In the genomic region with DNA sequence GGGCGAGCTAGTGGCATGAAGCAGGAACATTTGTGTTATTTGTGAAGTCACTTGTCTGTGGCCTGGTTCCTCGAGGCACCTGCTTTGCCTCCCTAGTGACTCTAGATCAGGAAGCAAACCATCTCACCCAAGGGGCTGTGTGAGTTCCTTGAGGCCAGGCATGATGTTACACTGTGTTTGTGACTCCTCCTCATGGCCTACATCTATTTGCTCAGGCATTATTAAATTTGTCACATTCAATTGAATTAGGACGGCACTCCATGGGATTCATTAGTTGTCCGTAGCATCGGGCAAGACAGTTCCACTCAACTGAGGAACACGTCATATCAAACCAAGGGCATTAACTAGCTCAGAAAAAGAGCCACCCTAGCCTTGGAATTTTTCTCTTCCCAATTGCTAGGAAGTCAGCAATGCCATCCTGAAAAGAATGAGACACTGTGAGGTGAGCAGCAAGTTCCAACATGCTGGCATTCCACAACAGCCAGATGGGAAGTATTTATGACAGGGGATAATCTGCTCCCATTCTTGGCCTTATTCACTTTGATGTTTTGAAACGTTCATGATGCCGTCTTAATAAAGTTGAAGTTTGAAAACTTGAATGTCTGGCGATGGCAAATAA, we compare ENCODE assay signal across 2 cellular contexts.
A peak's percentile ranks its signal among the peaks of the same experiment; 100 is the strongest.
TF ChIP-seq lines count a peak whose summit lies in the region.

No MANE protein-coding gene starts in this region.

TF ChIP-seq in IMR-90, 13 proteins besides CTCF, POLR2A, EP300 and RAD21 (continued from another document):
- TF ChIP-seq CEBPB (IDR thresholded peaks at IDR 0.05; ENCODE audit: low read depth, low read length) (no peak), RCOR1 (IDR thresholded peaks at IDR 0.05; ENCODE audit: insufficient replicate concordance, low read length) (no peak), CHD1 (IDR thresholded peaks at IDR 0.05; ENCODE audit: low read depth, low read length) (no peak), FOS (IDR thresholded peaks at IDR 0.05; ENCODE audit: low read depth, low read length) (no peak), NFE2L2 (IDR thresholded peaks at IDR 0.05; ENCODE audit: low read depth, low read length) (no peak), MAFK (IDR thresholded peaks at IDR 0.05; ENCODE audit: low read depth, low read length) (no peak), MAZ (IDR thresholded peaks at IDR 0.05; ENCODE audit: borderline replicate concordance, low read depth, low read length) (no peak), BHLHE40 (IDR thresholded peaks at IDR 0.05; ENCODE audit: low read depth, low read length) (no peak)
- TF ChIP-seq, protein P1, sequence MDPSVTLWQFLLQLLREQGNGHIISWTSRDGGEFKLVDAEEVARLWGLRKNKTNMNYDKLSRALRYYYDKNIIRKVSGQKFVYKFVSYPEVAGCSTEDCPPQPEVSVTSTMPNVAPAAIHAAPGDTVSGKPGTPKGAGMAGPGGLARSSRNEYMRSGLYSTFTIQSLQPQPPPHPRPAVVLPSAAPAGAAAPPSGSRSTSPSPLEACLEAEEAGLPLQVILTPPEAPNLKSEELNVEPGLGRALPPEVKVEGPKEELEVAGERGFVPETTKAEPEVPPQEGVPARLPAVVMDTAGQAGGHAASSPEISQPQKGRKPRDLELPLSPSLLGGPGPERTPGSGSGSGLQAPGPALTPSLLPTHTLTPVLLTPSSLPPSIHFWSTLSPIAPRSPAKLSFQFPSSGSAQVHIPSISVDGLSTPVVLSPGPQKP (IDR thresholded peaks at IDR 0.05; ENCODE audit: borderline replicate concordance, low read depth, low read length), result no peak
TF ChIP-seq in IMR-90: peak in this region for 0.

TF ChIP-seq in SK-N-SH, 30 proteins besides CTCF, POLR2A, EP300 and RAD21:
- TF ChIP-seq, protein P2, sequence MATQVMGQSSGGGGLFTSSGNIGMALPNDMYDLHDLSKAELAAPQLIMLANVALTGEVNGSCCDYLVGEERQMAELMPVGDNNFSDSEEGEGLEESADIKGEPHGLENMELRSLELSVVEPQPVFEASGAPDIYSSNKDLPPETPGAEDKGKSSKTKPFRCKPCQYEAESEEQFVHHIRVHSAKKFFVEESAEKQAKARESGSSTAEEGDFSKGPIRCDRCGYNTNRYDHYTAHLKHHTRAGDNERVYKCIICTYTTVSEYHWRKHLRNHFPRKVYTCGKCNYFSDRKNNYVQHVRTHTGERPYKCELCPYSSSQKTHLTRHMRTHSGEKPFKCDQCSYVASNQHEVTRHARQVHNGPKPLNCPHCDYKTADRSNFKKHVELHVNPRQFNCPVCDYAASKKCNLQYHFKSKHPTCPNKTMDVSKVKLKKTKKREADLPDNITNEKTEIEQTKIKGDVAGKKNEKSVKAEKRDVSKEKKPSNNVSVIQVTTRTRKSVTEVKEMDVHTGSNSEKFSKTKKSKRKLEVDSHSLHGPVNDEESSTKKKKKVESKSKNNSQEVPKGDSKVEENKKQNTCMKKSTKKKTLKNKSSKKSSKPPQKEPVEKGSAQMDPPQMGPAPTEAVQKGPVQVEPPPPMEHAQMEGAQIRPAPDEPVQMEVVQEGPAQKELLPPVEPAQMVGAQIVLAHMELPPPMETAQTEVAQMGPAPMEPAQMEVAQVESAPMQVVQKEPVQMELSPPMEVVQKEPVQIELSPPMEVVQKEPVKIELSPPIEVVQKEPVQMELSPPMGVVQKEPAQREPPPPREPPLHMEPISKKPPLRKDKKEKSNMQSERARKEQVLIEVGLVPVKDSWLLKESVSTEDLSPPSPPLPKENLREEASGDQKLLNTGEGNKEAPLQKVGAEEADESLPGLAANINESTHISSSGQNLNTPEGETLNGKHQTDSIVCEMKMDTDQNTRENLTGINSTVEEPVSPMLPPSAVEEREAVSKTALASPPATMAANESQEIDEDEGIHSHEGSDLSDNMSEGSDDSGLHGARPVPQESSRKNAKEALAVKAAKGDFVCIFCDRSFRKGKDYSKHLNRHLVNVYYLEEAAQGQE (IDR thresholded peaks at IDR 0.05; ENCODE audit: low read depth, low read length), result no peak
- TF ChIP-seq PBX3 (IDR thresholded peaks at IDR 0.05) (peak; percentile 23; the same call in 1 of the 2 replicates), TCF12 (IDR thresholded peaks at IDR 0.05) (peak; percentile 48; the same call in 1 of the 2 replicates)
